ENCODE assay signal across 24 cellular contexts in genomic region chr9:36960575-36960955, GRCh38.
"Had no signal": no experiment of that assay in that cellular context is flagged by ENCODE, and none has a peak within 500 bp of the region (broad histone marks: within the 10 kb centered on the region; RNA-seq: fewer than 3 reads in every experiment).

No MANE protein-coding gene starts in this region.

- ATAC-seq: foreskin keratinocyte; left cardiac atrium; left ventricle myocardium superior; naive thymus-derived CD8-positive, alpha-beta T cell; right lobe of liver; stimulated activated naive CD8-positive, alpha-beta T cell treated with anti-CD3 and anti-CD28 coated beads, Interleukin-15, amount 100 ng/mL, for 72 hours; T-cell had no signal

- H3K4me1 ChIP-seq: breast epithelium, esophagus muscularis mucosa, foreskin keratinocyte, right lobe of liver had no signal

- H3K27ac Mint-ChIP-seq: activated T-helper 1 cell treated with anti-CD3 and anti-CD28 coated beads, Interleukin-12 subunit alpha, Interleukin-12 subunit beta, Interleukin-2, Interleukin-4 antibody, amounts not matched to agents 30 ng/mL and 10 ng/mL and 1 ng/mL, durations not matched to agents 14 hours and 24 hours and 36 hours; dendritic cell treated with granulocyte-macrophage colony-stimulating factor and Interleukin-4, amounts not matched to agents 40 ng/mL and 50 ng/mL, for 4 days; mesothelial cell of epicardium; T-cell; type B pancreatic cell had no signal

- H3K27ac ChIP-seq: breast epithelium, esophagus muscularis mucosa, foreskin keratinocyte, right lobe of liver had no signal

- H3K9me3 Mint-ChIP-seq: activated T-helper 1 cell treated with anti-CD3 and anti-CD28 coated beads, Interleukin-12 subunit alpha, Interleukin-12 subunit beta, Interleukin-2, Interleukin-4 antibody, amounts not matched to agents 30 ng/mL and 10 ng/mL and 1 ng/mL, durations not matched to agents 14 hours and 24 hours and 36 hours; central memory CD8-positive, alpha-beta T cell; dendritic cell treated with granulocyte-macrophage colony-stimulating factor and Interleukin-4, amounts not matched to agents 40 ng/mL and 50 ng/mL, for 4 days; mesothelial cell of epicardium; naive thymus-derived CD8-positive, alpha-beta T cell; stimulated activated naive CD8-positive, alpha-beta T cell treated with anti-CD3 and anti-CD28 coated beads, Interleukin-15, amount 100 ng/mL, for 72 hours; T-cell; type B pancreatic cell had no signal

- H3K4me3 Mint-ChIP-seq: activated T-helper 1 cell treated with anti-CD3 and anti-CD28 coated beads, Interleukin-12 subunit alpha, Interleukin-12 subunit beta, Interleukin-2, Interleukin-4 antibody, amounts not matched to agents 30 ng/mL and 10 ng/mL and 1 ng/mL, durations not matched to agents 14 hours and 24 hours and 36 hours; central memory CD8-positive, alpha-beta T cell; dendritic cell treated with granulocyte-macrophage colony-stimulating factor and Interleukin-4, amounts not matched to agents 40 ng/mL and 50 ng/mL, for 4 days; mesothelial cell of epicardium; naive thymus-derived CD8-positive, alpha-beta T cell; neural crest cell; stimulated activated naive CD8-positive, alpha-beta T cell treated with anti-CD3 and anti-CD28 coated beads, Interleukin-15, amount 100 ng/mL, for 72 hours; T-cell; type B pancreatic cell had no signal

- H3K4me1 Mint-ChIP-seq: central memory CD8-positive, alpha-beta T cell; stimulated activated naive CD8-positive, alpha-beta T cell treated with anti-CD3 and anti-CD28 coated beads, Interleukin-15, amount 100 ng/mL, for 72 hours had no signal

- H3K36me3 Mint-ChIP-seq: mesothelial cell of epicardium; naive thymus-derived CD8-positive, alpha-beta T cell; T-cell; type B pancreatic cell had no signal

- H3K36me3 ChIP-seq: breast epithelium, esophagus muscularis mucosa, right lobe of liver had no signal

- H3K4me3 ChIP-seq: breast epithelium, esophagus muscularis mucosa, right lobe of liver had no signal

- H3K27me3 ChIP-seq: right lobe of liver had no signal

- DNase-seq: activated CD4-positive, alpha-beta T cell treated with anti-CD3 and anti-CD28 coated beads for 4 hours; activated CD4-positive, alpha-beta T cell treated with anti-CD3 and anti-CD28 coated beads, Interleukin-2, amount 50 U/mL, for 4 hours; activated gamma-delta T cell treated with Interleukin-2 at 50 U/mL for 16 hours; activated naive CD4-positive, alpha-beta T cell treated with anti-CD3 and anti-CD28 coated beads, Interleukin-2, amount 50 U/mL, for 16 hours; activated T-cell treated with anti-CD3 and anti-CD28 coated beads, Interleukin-2, amount 50 U/mL, for 1 hour; effector CD4-positive, alpha-beta T cell; left cardiac atrium; left ventricle myocardium superior; posterior cingulate gyrus; stimulated activated CD4-positive, alpha-beta T cell treated with anti-CD3 and anti-CD28 coated beads, Interleukin-2, amount 100 ng/mL, for 48 hours; stimulated activated naive CD8-positive, alpha-beta T cell treated with anti-CD3 and anti-CD28 coated beads, Interleukin-15, amount 100 ng/mL, for 72 hours; substantia nigra; T-cell had no signal

- H3K9me3 ChIP-seq: breast epithelium, esophagus muscularis mucosa, right lobe of liver had no signal
